11 cellular contexts compared by ENCODE assay signal in the genomic region with DNA sequence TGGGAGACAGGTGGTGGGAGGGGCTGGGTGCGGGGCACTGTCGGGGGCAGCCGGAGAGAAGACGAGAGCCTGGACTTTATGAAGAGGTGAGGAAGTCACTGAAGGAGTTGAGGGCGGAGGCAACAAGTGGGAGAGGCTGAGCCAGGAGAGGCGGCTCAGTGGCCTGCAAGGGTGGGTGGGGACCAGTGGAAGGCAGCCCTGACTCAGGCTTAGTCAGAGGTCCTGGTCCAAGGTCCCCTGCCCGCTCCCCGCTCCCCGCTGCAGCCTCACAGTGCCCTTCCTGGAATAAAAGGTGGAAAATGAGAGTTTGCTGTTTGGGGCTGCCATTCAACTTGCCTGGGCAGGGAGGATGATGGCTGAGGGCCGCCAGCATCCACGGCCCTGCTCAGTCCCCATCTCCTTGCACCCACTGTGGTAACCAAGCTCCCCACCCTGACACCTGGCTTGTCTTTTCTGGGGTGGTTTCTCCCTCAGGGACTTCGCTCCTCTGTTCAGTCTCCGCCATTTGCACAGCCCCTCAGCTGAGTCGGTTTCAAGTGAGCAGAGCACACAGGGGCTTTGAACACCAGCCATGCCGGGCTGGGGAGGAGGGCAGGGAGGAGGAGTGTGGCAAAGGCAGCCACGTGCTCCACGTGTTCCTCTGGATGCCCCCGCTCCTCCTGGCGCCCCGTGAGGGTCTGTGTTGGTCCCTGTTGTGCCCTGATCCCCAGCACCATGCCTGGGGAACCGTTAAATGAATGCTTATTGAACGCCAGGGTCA. TPM values are rescaled to one million over a fixed set of nuclear protein-coding genes. Genes with fewer than 3 reads are reported as not detected.
DNase-seq lines count a peak whose midpoint lies in the region; ATAC-seq and TF ChIP-seq lines count a peak whose summit lies in the region.
"Had no signal": no experiment of that assay in that cellular context is flagged by ENCODE, and none has a peak within 500 bp of the region (broad histone marks: within the 10 kb centered on the region; RNA-seq: fewer than 3 reads in every experiment).

No MANE protein-coding gene starts in this region.

- peaks cover 79% of the 10 kb centered on the region for H3K4me1 ChIP-seq in PC-9 (replicated peaks; ENCODE audit: insufficient read depth)

- DNase-seq in AG10803 (ENCODE audit: low read depth) (peak; percentile 67), PC-9 (peak; percentile 93), epithelial cell of prostate (ENCODE audit: low read depth, low spot score) (no peak), mucosa of gallbladder (ENCODE audit: low spot score) (peak; percentile 60), NOMO-1 (lab: John Stamatoyannopoulos, UW; ENCODE audit: unreplicated experiment in 2 of 2) (no peak)
- DNase-seq in stimulated activated CD4-positive, alpha-beta T cell treated with anti-CD3 and anti-CD28 coated beads, Interleukin-15, amount 100 ng/mL, for 24 hours: no peak
- DNase-seq in activated T-cell treated with anti-CD3 and anti-CD28 coated beads, Interleukin-2, amount 50 U/mL, for 1 hour: no peak
- DNase-seq: activated T-cell treated with anti-CD3 and anti-CD28 coated beads for 4 hours; stimulated activated CD4-positive, alpha-beta T cell treated with anti-CD3 and anti-CD28 coated beads, Interleukin-2, amount 100 ng/mL, for 24 hours had no signal

- H3K4me3 ChIP-seq in AG10803 (ENCODE audit: low read length) (no peak overlapping the region), PC-9 (peak overlapping the region; percentile 53)

- no peaks in the 10 kb centered on the region for H4K20me1 ChIP-seq in PC-9 (ENCODE audit: insufficient read depth)

- CTCF ChIA-PET in PC-9 (lab: Charles Lee): interaction anchor here (0.7 to 1.1 kb wide), 4 partner anchors 16 to 74 kb away, joined by 3 to 5 read pairs (median 4); a partner anchor contains a TSS

- peaks cover 49% of the 10 kb centered on the region for H3F3A ChIP-seq in PC-9 (ENCODE audit: insufficient read depth, low read depth)

- no peaks in the 10 kb centered on the region for H3K27me3 ChIP-seq in PC-9 (ENCODE audit: insufficient read depth, low read depth)

- H2AFZ ChIP-seq in PC-9: peak overlapping the region; percentile 58; the same call in 1 of the 2 replicates

- H3K27ac ChIP-seq in PC-9: peak overlapping the region; percentile 95
- peak overlapping the region; percentile 78 for H3K27ac ChIP-seq in epithelial cell of prostate
- H3K27ac ChIP-seq: C4-2B had no signal

- no peaks in the 10 kb centered on the region for H3K9me2 ChIP-seq in PC-9 (ENCODE audit: insufficient read depth)

- no peaks in the 10 kb centered on the region for H3K36me3 ChIP-seq in PC-9 (ENCODE audit: low read depth)

- intact Hi-C loops in PC-9 (cut with micrococcal nuclease; ENCODE audit: unreplicated experiment): loop anchor here (2.0 to 10.0 kb wide), 6 partner anchors 14 to 484 kb away; a partner anchor contains a TSS

- no peak for ATAC-seq in GM21367 (IDR thresholded peaks at IDR 0.05; ENCODE audit: unreplicated experiment)

- POLR2A ChIA-PET in PC-9 (lab: Charles Lee; ENCODE audit: unreplicated experiment): interaction anchor here (1.0 kb wide), 1 partner anchor 14 kb away, joined by 23 read pairs; a partner anchor contains a TSS

- TF ChIP-seq CTCF in AG10803 (conservative IDR thresholded peaks at IDR 0.05; ENCODE audit: low read length) (no peak), PC-9 (conservative IDR thresholded peaks at IDR 0.05) (no peak)

- peaks cover 10% of the 10 kb centered on the region; the same call in 1 of the 2 replicates for H3K79me2 ChIP-seq in PC-9 (ENCODE audit: low read depth)

- no peaks in the 10 kb centered on the region for H3K9me3 ChIP-seq in PC-9 (ENCODE audit: insufficient read depth, low read depth)

- peak overlapping the region; percentile 96 for H3K4me2 ChIP-seq in PC-9

- BruUV-seq in PC-9 (replicated peaks; lab: Mats Ljungman, UMichigan): no TSS peak

RNA-seq across cellular contexts. Expression of a gene that starts 13.7 kb away (rescaled TPM):
- total RNA-seq in PC-9 (2021): 74.2 and 86.6 TPM in 2 replicates
- total RNA-seq in mucosa of gallbladder: 48.1 TPM

RNA-seq across cellular contexts. Expression of a gene that starts 15.7 kb away (rescaled TPM):
- total RNA-seq in PC-9 (2021) (23.5 and 30.3 TPM in 2 replicates), mucosa of gallbladder (21.6 TPM)

Comparison
In these comparisons a context has a peak if more than half of its experiments do, and no peak if none do; other contexts are left out.
1. DNase-seq: peak in AG10803 (single experiment), PC-9 (2 of 2) and mucosa of gallbladder (single experiment); none in epithelial cell of prostate (single experiment), NOMO-1 (0 of 2), stimulated activated CD4-positive, alpha-beta T cell treated with anti-CD3 and anti-CD28 coated beads, Interleukin-15, amount 100 ng/mL, for 24 hours (single experiment) and activated T-cell treated with anti-CD3 and anti-CD28 coated beads, Interleukin-2, amount 50 U/mL, for 1 hour (single experiment).